Comparison of ENCODE assay signal across 17 cellular contexts in genomic region chr11:116813170-116813569, GRCh38. TPM values are rescaled to one million over a fixed set of nuclear protein-coding genes. Genes with fewer than 3 reads are reported as not detected.
DNase-seq lines count a peak whose midpoint lies in the region; ATAC-seq, FAIRE-seq and TF ChIP-seq lines count a peak whose summit lies in the region.
"Had no signal": no experiment of that assay in that cellular context is flagged by ENCODE, and none has a peak within 500 bp of the region (broad histone marks: within the 10 kb centered on the region; RNA-seq: fewer than 3 reads in every experiment).

No MANE protein-coding gene starts in this region.

- no peaks in the 10 kb centered on the region for H3K36me3 ChIP-seq in HUES48 (ENCODE audit: control insufficient read depth, insufficient read depth, low read length)
- no peaks in the 10 kb centered on the region for H3K36me3 ChIP-seq in bronchial epithelial cell (ENCODE audit: control insufficient read depth, insufficient read depth, low read length)
- H3K36me3 ChIP-seq in right lobe of liver, result no peaks in the 10 kb centered on the region
- no peaks in the 10 kb centered on the region for H3K36me3 ChIP-seq in vagina
- H3K36me3 ChIP-seq: BE2C had no signal

- no peaks in the 10 kb centered on the region for H3K9me3 Mint-ChIP-seq in stimulated activated effector memory CD8-positive, alpha-beta T cell treated with anti-CD3 and anti-CD28 coated beads, Interleukin-12 subunit alpha, Interleukin-12 subunit beta, amount 100 ng/mL, for 72 hours
- H3K9me3 Mint-ChIP-seq: CD4-positive, alpha-beta memory T cell; HFFc6 had no signal

- H3K27ac Mint-ChIP-seq in stimulated activated effector memory CD8-positive, alpha-beta T cell treated with anti-CD3 and anti-CD28 coated beads, Interleukin-12 subunit alpha, Interleukin-12 subunit beta, amount 100 ng/mL, for 72 hours, result no peak overlapping the region
- H3K27ac Mint-ChIP-seq: CD4-positive, alpha-beta memory T cell; HFFc6 had no signal

- ATAC-seq in right lobe of liver, result no peak
- ATAC-seq in stimulated activated effector memory CD8-positive, alpha-beta T cell treated with anti-CD3 and anti-CD28 coated beads, Interleukin-12 subunit alpha, Interleukin-12 subunit beta, amount 100 ng/mL, for 72 hours, result peak; percentile 47
- ATAC-seq: A549 had no signal

- no CpG with 5 or more reads among the region's 1 CpG for WGBS in right lobe of liver (ENCODE audit: insufficient coverage, low coverage, low lambda C conversion rate, missing lambda C conversion rate)

- H3K4me3 ChIP-seq in HUES48 (ENCODE audit: low read depth, low read length), result no peak overlapping the region
- no peak overlapping the region for H3K4me3 ChIP-seq in bronchial epithelial cell (ENCODE audit: low read depth, low read length)
- peak overlapping the region in 2 of 3 donors; percentile 13 to 16 for H3K4me3 ChIP-seq in right lobe of liver
- no peak overlapping the region for H3K4me3 ChIP-seq in vagina
- H3K4me3 ChIP-seq: A549 had no signal

- no peaks in the 10 kb centered on the region for H3K4me1 Mint-ChIP-seq in stimulated activated effector memory CD8-positive, alpha-beta T cell treated with anti-CD3 and anti-CD28 coated beads, Interleukin-12 subunit alpha, Interleukin-12 subunit beta, amount 100 ng/mL, for 72 hours
- H3K4me1 Mint-ChIP-seq: CD4-positive, alpha-beta memory T cell had no signal

- FAIRE-seq in bronchial epithelial cell (lab: Jason Lieb, UNC) (peak; percentile 86), urothelium cell line (lab: Jason Lieb, UNC) (no peak)
- FAIRE-seq: A549 had no signal

- H3K9ac ChIP-seq in HUES48 (ENCODE audit: low read depth, low read length), result no peak overlapping the region

- no peak overlapping the region for H3K4me3 Mint-ChIP-seq in stimulated activated effector memory CD8-positive, alpha-beta T cell treated with anti-CD3 and anti-CD28 coated beads, Interleukin-12 subunit alpha, Interleukin-12 subunit beta, amount 100 ng/mL, for 72 hours
- H3K4me3 Mint-ChIP-seq: CD4-positive, alpha-beta memory T cell; HFFc6 had no signal

- TF ChIP-seq CTCF in bronchial epithelial cell (IDR thresholded peaks at IDR 0.05; ENCODE audit: insufficient read depth, low read length, severe bottlenecking), result no peak
- TF ChIP-seq CTCF in right lobe of liver (IDR thresholded peaks at IDR 0.05), result no peak
- no peak for TF ChIP-seq CTCF in vagina (IDR thresholded peaks at IDR 0.05)

- H3K4me1 ChIP-seq in HUES48 (ENCODE audit: control insufficient read depth, insufficient read depth, low read length), result no peaks in the 10 kb centered on the region
- peaks cover 0 to 59% (median 15%) of the 10 kb centered on the region in 4 donors for H3K4me1 ChIP-seq in right lobe of liver
- H3K4me1 ChIP-seq in vagina, result no peaks in the 10 kb centered on the region
- H3K4me1 ChIP-seq: BE2C had no signal

- no peak for DNase-seq in bronchial epithelial cell (ENCODE audit: low read depth)
- no peak for DNase-seq in right lobe of liver
- DNase-seq in stimulated activated effector memory CD8-positive, alpha-beta T cell treated with anti-CD3 and anti-CD28 coated beads, Interleukin-12 subunit alpha, Interleukin-12 subunit beta, amount 100 ng/mL, for 72 hours (ENCODE audit: low spot score in 2 of 2), result no peak
- DNase-seq in urothelium cell line (ENCODE audit: low spot score), result no peak
- no peak for DNase-seq in stimulated activated CD4-positive, alpha-beta T cell treated with anti-CD3 and anti-CD28 coated beads, Interleukin-4, amount 100 ng/mL, for 4 hours
- DNase-seq in vagina (ENCODE audit: extremely low spot score in 2 of 2), result no peak
- DNase-seq: BE2C; CD4-positive, alpha-beta memory T cell; COR-L47; DND-41; GDM1; HCEC 1CT; HFFc6 had no signal

- H3K27ac ChIP-seq in HUES48 (ENCODE audit: low read depth, low read length) (peak overlapping the region; percentile 7), right lobe of liver (peak overlapping the region in 2 of 3 donors; percentile 69 to 74), vagina (no peak overlapping the region)
- H3K27ac ChIP-seq: A549, C4-2B had no signal

- intact Hi-C loops in right lobe of liver (cut with DNase I) (no loop called here), vagina (cut with DNase I) (no loop called here)

- TF ChIP-seq POLR2A in right lobe of liver (IDR thresholded peaks at IDR 0.05) (no peak), vagina (IDR thresholded peaks at IDR 0.05) (no peak)

- H3K27me3 ChIP-seq in HUES48 (ENCODE audit: control insufficient read depth, insufficient read depth, low read length), result no peaks in the 10 kb centered on the region
- no peaks in the 10 kb centered on the region for H3K27me3 ChIP-seq in bronchial epithelial cell (ENCODE audit: control insufficient read depth, insufficient read depth, low read length)
- no peaks in the 10 kb centered on the region for H3K27me3 ChIP-seq in right lobe of liver
- no peaks in the 10 kb centered on the region for H3K27me3 ChIP-seq in vagina
- H3K27me3 ChIP-seq: BE2C had no signal

- no peaks in the 10 kb centered on the region for H3K36me3 Mint-ChIP-seq in stimulated activated effector memory CD8-positive, alpha-beta T cell treated with anti-CD3 and anti-CD28 coated beads, Interleukin-12 subunit alpha, Interleukin-12 subunit beta, amount 100 ng/mL, for 72 hours
- H3K36me3 Mint-ChIP-seq: CD4-positive, alpha-beta memory T cell had no signal

- H3K9me3 ChIP-seq in HUES48 (ENCODE audit: control insufficient read depth, insufficient read depth, low read length), result no peaks in the 10 kb centered on the region
- H3K9me3 ChIP-seq in right lobe of liver, result no peaks in the 10 kb centered on the region
- H3K9me3 ChIP-seq in vagina, result no peaks in the 10 kb centered on the region
- H3K9me3 ChIP-seq: A549, BE2C had no signal

RNA-seq across cellular contexts. Expression of gene APOA4, which starts 9.9 kb away (rescaled TPM):
- not detected in 2 replicates for total RNA-seq in bronchial epithelial cell
- total RNA-seq in right lobe of liver, result 1,000 to 10,000 TPM in 2 of 6 experiments, 100 to 1,000 TPM in 2, 10 to 100 TPM in 2; 21.9 to 1,288 (median 117) TPM
- not detected for total RNA-seq in vagina
- total RNA-seq: CD4-positive, alpha-beta memory T cell; H4; HFFc6 had no signal

RNA-seq across cellular contexts. Expression of gene APOC3, which starts 16.5 kb away (rescaled TPM):
- total RNA-seq in bronchial epithelial cell (not detected in 2 replicates), right lobe of liver (over 10,000 TPM in 3 of 6 experiments, 1,000 to 10,000 TPM in 3; 4,225 to 15,106 (median 9,815) TPM), vagina (not detected)
- total RNA-seq: CD4-positive, alpha-beta memory T cell; H4; HFFc6 had no signal

RNA-seq across cellular contexts. Expression of gene APOA5, which starts 21.5 kb away (rescaled TPM):
- total RNA-seq in bronchial epithelial cell (not detected in 2 replicates), right lobe of liver (1,000 to 10,000 TPM in 1 of 6 experiments, 100 to 1,000 TPM in 4, 10 to 100 TPM in 1; 57.8 to 1,064 (median 724) TPM), vagina (not detected)
- total RNA-seq: CD4-positive, alpha-beta memory T cell; H4; HFFc6 had no signal

RNA-seq across cellular contexts. Expression of gene APOA1, which starts 24.3 kb away (rescaled TPM):
- total RNA-seq in bronchial epithelial cell, result not detected in 2 replicates
- over 10,000 TPM in 2 of 6 experiments, 1,000 to 10,000 TPM in 4; 5,429 to 12,494 (median 8,679) TPM for total RNA-seq in right lobe of liver
- total RNA-seq in vagina, result 2.2 TPM
- total RNA-seq: HFFc6 had no signal

RNA-seq across cellular contexts. Expression of gene ZPR1, which starts 25.3 kb away (rescaled TPM):
- 50.1 and 74.2 TPM in 2 replicates for total RNA-seq in bronchial epithelial cell
- 10 to 100 TPM; 17.9 to 86.6 (median 30.2) TPM for total RNA-seq in right lobe of liver
- total RNA-seq in vagina, result 19.4 TPM

Comparison
In these comparisons a context has a peak if more than half of its experiments do, and no peak if none do; other contexts are left out.
1. H3K4me3 ChIP-seq: peak in right lobe of liver (2 of 3); none in HUES48 (single experiment), bronchial epithelial cell (single experiment) and vagina (0 of 2).
2. RNA of gene APOA4, which starts 9.9 kb away (total RNA-seq): 21.9 to 1,288 TPM in right lobe of liver; not detected in bronchial epithelial cell and not detected in vagina (single experiment); every median in the first group is over 10 times any median in the second.
3. RNA of gene APOC3, which starts 16.5 kb away (total RNA-seq): 4,225 to 15,106 TPM in right lobe of liver; not detected in bronchial epithelial cell and not detected in vagina (single experiment); every median in the first group is over 1,000 times any median in the second.
4. RNA of gene APOA5, which starts 21.5 kb away (total RNA-seq): 57.8 to 1,064 TPM in right lobe of liver; not detected in bronchial epithelial cell and not detected in vagina (single experiment); every median in the first group is over 10 times any median in the second.